Comparison of ENCODE assay signal across 1 cellular context in genomic region chr17:3845361-3845753, GRCh38.
TF ChIP-seq lines count a peak whose summit lies in the region.

No MANE protein-coding gene starts in this region.

TF ChIP-seq in A549, 52 proteins besides CTCF, POLR2A, EP300 and RAD21 (continued from another document):
- TF ChIP-seq SREBF2 (IDR thresholded peaks at IDR 0.05) (no peak), NFE2L2 (conservative IDR thresholded peaks at IDR 0.05; ENCODE audit: low read length) (no peak), KDM5A (IDR thresholded peaks at IDR 0.05) (no peak), JUNB (IDR thresholded peaks at IDR 0.05) (no peak), FOXS1 (CRISPR knock-in tag; IDR thresholded peaks at IDR 0.05) (no peak), FOSB (CRISPR knock-in tag; IDR thresholded peaks at IDR 0.05) (no peak), ELK1 (IDR thresholded peaks at IDR 0.05; ENCODE audit: low read depth, low read length) (no peak), POLR2AphosphoS2 (conservative IDR thresholded peaks at IDR 0.05; ENCODE audit: low read length) (no peak)
